Comparison of ENCODE assay signal across 14 cellular contexts in genomic region chr17:83084621-83085056, GRCh38. TPM values are rescaled to one million over a fixed set of nuclear protein-coding genes. Genes with fewer than 3 reads are reported as not detected.
DNase-seq lines count a peak whose midpoint lies in the region; ATAC-seq, FAIRE-seq and TF ChIP-seq lines count a peak whose summit lies in the region.
"Had no signal": no experiment of that assay in that cellular context is flagged by ENCODE, and none has a peak within 500 bp of the region (broad histone marks: within the 10 kb centered on the region; RNA-seq: fewer than 3 reads in every experiment).

No MANE protein-coding gene starts in this region.

- no peak for TF ChIP-seq EP300 in esophagus muscularis mucosa (IDR thresholded peaks at IDR 0.05)

- H3K27me3 ChIP-seq in esophagus muscularis mucosa, result peaks cover 0 to 4% (median 0%) of the 10 kb centered on the region in 4 donors
- no peaks in the 10 kb centered on the region for H3K27me3 ChIP-seq in small intestine (ENCODE audit: control insufficient read depth in 2 of 2, insufficient read depth in 2 of 2, low read length in 2 of 2)

- no peak for TF ChIP-seq CTCF in esophagus muscularis mucosa (IDR thresholded peaks at IDR 0.05)

- H3K9me3 ChIP-seq in esophagus muscularis mucosa, result no peaks in the 10 kb centered on the region
- H3K9me3 ChIP-seq in small intestine (ENCODE audit: control insufficient read depth, low read depth), result no peaks in the 10 kb centered on the region

- H3K4me1 ChIP-seq in esophagus muscularis mucosa (peaks cover 79 to 90% (median 87%) of the 10 kb centered on the region in 4 donors), small intestine (ENCODE audit: control insufficient read depth in 2 of 2, insufficient read depth in 1 of 2, low read depth in 1 of 2, low read length in 1 of 2) (peaks cover 17 to 24% of the 10 kb centered on the region in 2 donors)

- H3K27ac ChIP-seq in esophagus muscularis mucosa (replicated peaks in 1 of 4) (peak overlapping the region; percentile 87 to 94 (median 92)), small intestine (ENCODE audit: low read depth in 1 of 2, low read length in 1 of 2) (peak overlapping the region; percentile 90 to 93)

- H3K36me3 ChIP-seq in esophagus muscularis mucosa (peaks cover 5 to 53% (median 32%) of the 10 kb centered on the region in 4 donors), small intestine (ENCODE audit: control insufficient read depth in 2 of 2, insufficient read depth in 2 of 2, low read length in 2 of 2) (peaks cover 0 to 11% of the 10 kb centered on the region in 2 donors)

- DNase-seq in NCI-H1417 (lab: John Stamatoyannopoulos, UW) (peak; percentile 81 to 94 (median 83)), NCI-H1417 treated with DMSO at 0.1 percent for 48 hours (lab: John Stamatoyannopoulos, UW) (no peak), NCI-H187 treated with DMSO at 0.1 percent for 48 hours (lab: John Stamatoyannopoulos, UW) (peak; percentile 83), esophagus muscularis mucosa (ENCODE audit: extremely low spot score) (no peak), small intestine (peak; percentile 91), AML-193 (lab: John Stamatoyannopoulos, UW) (no peak)
- DNase-seq: 8988T, foreskin melanocyte, NCI-H146, RPMI8226, substantia nigra had no signal

- TF ChIP-seq POLR2A in esophagus muscularis mucosa (IDR thresholded peaks at IDR 0.05; ENCODE audit: low read depth), result no peak

- H3K4me3 ChIP-seq in esophagus muscularis mucosa, result no peak overlapping the region
- peak overlapping the region in 1 of 2 donors; percentile 23 for H3K4me3 ChIP-seq in small intestine (ENCODE audit: low read depth in 1 of 2, low read length in 2 of 2)

- ATAC-seq in GM21619 (IDR thresholded peaks at IDR 0.05; ENCODE audit: unreplicated experiment) (no peak), GM21515 (IDR thresholded peaks at IDR 0.05; ENCODE audit: unreplicated experiment) (no peak)

- 95% methylated on average over 8 of the region's 27 CpGs for WGBS in esophagus muscularis mucosa
- WGBS in small intestine, 3 donors, result 23 to 71% (median 52%) methylated on average over 24 to 27 of the region's 27 CpGs

- FAIRE-seq in small intestine (lab: Jason Lieb, UNC), result no peak
- FAIRE-seq: G401.6 had no signal

- intact Hi-C loops in esophagus muscularis mucosa (cut with DNase I), result no loop called here

RNA-seq across cellular contexts. Expression of gene METRNL, which starts 5.2 kb away (rescaled TPM):
- 100 to 1,000 TPM in 1 of 4 donors, 10 to 100 TPM in 3; 36.5 to 124 (median 61.5) TPM for total RNA-seq in esophagus muscularis mucosa
- polyA plus RNA-seq in small intestine, result 100 to 1,000 TPM in 2 of 3 donors, 10 to 100 TPM in 1; 64.4 to 118 (median 112) TPM

Comparison
In these comparisons a context has a peak if more than half of its experiments do, and no peak if none do; other contexts are left out.
1. DNase-seq: peak in NCI-H1417 (3 of 3), NCI-H187 treated with DMSO at 0.1 percent for 48 hours (single experiment) and small intestine (single experiment); none in NCI-H1417 treated with DMSO at 0.1 percent for 48 hours (single experiment), esophagus muscularis mucosa (single experiment) and AML-193 (0 of 2).